ENCODE assay signal across 17 cellular contexts in genomic region chr1:58909162-58909560, GRCh38.
DNase-seq lines count a peak whose midpoint lies in the region; ATAC-seq lines count a peak whose summit lies in the region.
"Had no signal": no experiment of that assay in that cellular context is flagged by ENCODE, and none has a peak within 500 bp of the region (broad histone marks: within the 10 kb centered on the region; RNA-seq: fewer than 3 reads in every experiment).

No MANE protein-coding gene starts in this region.

- H3K4me1 ChIP-seq in ACC112 (ENCODE audit: control insufficient read depth, insufficient read depth, low read length, unreplicated experiment): peaks cover 25% of the 10 kb centered on the region

- peak; percentile 98 for DNase-seq in HT1080 (ENCODE audit: low read depth)
- DNase-seq in amniotic stem cell (lab: John Stamatoyannopoulos, UW): peak; percentile 46
- peak; percentile 51 for DNase-seq in glomerular visceral epithelial cell (ENCODE audit: extremely low spot score)
- DNase-seq in activated T-cell treated with anti-CD3 and anti-CD28 coated beads, Interleukin-2, amount 50 U/mL, for 72 hours: no peak
- DNase-seq in activated gamma-delta T cell (lab: John Stamatoyannopoulos, UW): no peak
- no peak for DNase-seq in posterior cingulate gyrus
- DNase-seq: activated B cell treated with CpG ODN at 0.5 μM for 24 hours, AML-193, DMS79, GOT3, mesendoderm, NCI-H146, NCI-H774, ovary had no signal

- H2AFZ ChIP-seq in ACC112 (ENCODE audit: low read length, unreplicated experiment): no peak overlapping the region

- H3K4me3 Mint-ChIP-seq in activated T-cell treated with anti-CD3 and anti-CD28 coated beads, Interleukin-2, amount 50 U/mL, for 72 hours: no peak overlapping the region
- H3K4me3 Mint-ChIP-seq: activated B cell treated with CpG ODN at 0.5 μM for 24 hours had no signal

- no peak for ATAC-seq in activated T-cell treated with anti-CD3 and anti-CD28 coated beads, Interleukin-2, amount 50 U/mL, for 72 hours (replicated peaks in 1 of 2)
- no peak for ATAC-seq in HG03432 (IDR thresholded peaks at IDR 0.05; ENCODE audit: unreplicated experiment)

- H3K27me3 Mint-ChIP-seq in activated T-cell treated with anti-CD3 and anti-CD28 coated beads, Interleukin-2, amount 50 U/mL, for 72 hours (ENCODE audit: low read depth): no peaks in the 10 kb centered on the region
- H3K27me3 Mint-ChIP-seq: activated B cell treated with CpG ODN at 0.5 μM for 24 hours had no signal

- intact Hi-C loops in posterior cingulate gyrus (cut with DNase I): no loop called here

- peaks cover 2% of the 10 kb centered on the region for H3K4me1 Mint-ChIP-seq in activated T-cell treated with anti-CD3 and anti-CD28 coated beads, Interleukin-2, amount 50 U/mL, for 72 hours (ENCODE audit: low read depth)

- peaks cover 5% of the 10 kb centered on the region in 2 donors for H3K9me3 Mint-ChIP-seq in activated T-cell treated with anti-CD3 and anti-CD28 coated beads, Interleukin-2, amount 50 U/mL, for 72 hours
- H3K9me3 Mint-ChIP-seq: activated B cell treated with CpG ODN at 0.5 μM for 24 hours had no signal

- H3K27ac ChIP-seq in ACC112 (ENCODE audit: low read depth, low read length): peak overlapping the region; percentile 72
- H3K27ac ChIP-seq: ovary, SK-N-MC had no signal

- no peak overlapping the region for H3K27ac Mint-ChIP-seq in activated T-cell treated with anti-CD3 and anti-CD28 coated beads, Interleukin-2, amount 50 U/mL, for 72 hours
- H3K27ac Mint-ChIP-seq: activated B cell treated with CpG ODN at 0.5 μM for 24 hours had no signal

- no peaks in the 10 kb centered on the region for H3K27me3 ChIP-seq in ACC112 (ENCODE audit: insufficient read depth, low read length)
- H3K27me3 ChIP-seq: ovary had no signal

- peaks cover 6 to 7% of the 10 kb centered on the region in 2 donors for H3K36me3 Mint-ChIP-seq in activated T-cell treated with anti-CD3 and anti-CD28 coated beads, Interleukin-2, amount 50 U/mL, for 72 hours (ENCODE audit: insufficient read depth in 2 of 2)

- no peaks in the 10 kb centered on the region for H3K36me3 ChIP-seq in ACC112 (ENCODE audit: insufficient read depth, low read length)
- H3K36me3 ChIP-seq: ovary had no signal

- 0 out of 2 replicates have a peak overlapping the region, but pooled peaks have one; percentile 2 for H3K4me3 ChIP-seq in ACC112 (ENCODE audit: low read depth, low read length)
- H3K4me3 ChIP-seq: ovary, SK-N-MC had no signal

- no peaks in the 10 kb centered on the region for H3K79me2 ChIP-seq in ACC112 (ENCODE audit: control insufficient read depth, insufficient read depth, low read length, unreplicated experiment)

Comparison
In these comparisons a context has a peak if more than half of its experiments do, and no peak if none do; other contexts are left out.
1. DNase-seq: peak in HT1080 (single experiment), amniotic stem cell (single experiment) and glomerular visceral epithelial cell (single experiment); none in activated T-cell treated with anti-CD3 and anti-CD28 coated beads, Interleukin-2, amount 50 U/mL, for 72 hours (0 of 2), activated gamma-delta T cell (single experiment) and posterior cingulate gyrus (0 of 10).